In genomic region chr1:58572691-58573090, GRCh38 we compare ENCODE assay signal across 18 cellular contexts. TPM values are rescaled to one million over a fixed set of nuclear protein-coding genes. Genes with fewer than 3 reads are reported as not detected.
DNase-seq lines count a peak whose midpoint lies in the region; ATAC-seq, FAIRE-seq and TF ChIP-seq lines count a peak whose summit lies in the region.
"Had no signal": no experiment of that assay in that cellular context is flagged by ENCODE, and none has a peak within 500 bp of the region (broad histone marks: within the 10 kb centered on the region; RNA-seq: fewer than 3 reads in every experiment).

No MANE protein-coding gene starts in this region.

- no peak overlapping the region for H3K27ac Mint-ChIP-seq in WTC11
- H3K27ac Mint-ChIP-seq: activated naive CD4-positive, alpha-beta T cell treated with anti-CD3 and anti-CD28 coated beads, Interleukin-2, amount 10 ng/mL, durations not matched to agents 7 days and 5 days; dendritic cell treated with granulocyte-macrophage colony-stimulating factor and Interleukin-4, amounts not matched to agents 40 ng/mL and 50 ng/mL, for 4 days had no signal

- POLR2A ChIA-PET in WTC11 (lab: Charles Lee) = no interaction called here

- intact Hi-C loops in kidney (cut with DNase I) (no loop called here), thyroid gland (cut with DNase I) (no loop called here)

- peaks cover 40% of the 10 kb centered on the region for H3K27me3 Mint-ChIP-seq in WTC11 (ENCODE audit: low read depth)

- H3K36me3 Mint-ChIP-seq in WTC11 = peaks cover 5% of the 10 kb centered on the region
- H3K36me3 Mint-ChIP-seq: activated naive CD4-positive, alpha-beta T cell treated with anti-CD3 and anti-CD28 coated beads, Interleukin-2, amount 10 ng/mL, durations not matched to agents 7 days and 5 days had no signal

- H3K36me3 ChIP-seq in kidney (ENCODE audit: control insufficient read depth in 1 of 2, insufficient read depth in 2 of 2, low read length in 2 of 2) = no peaks in the 10 kb centered on the region
- no peaks in the 10 kb centered on the region for H3K36me3 ChIP-seq in thyroid gland
- H3K36me3 ChIP-seq: SJSA1, tibial nerve had no signal

- no peaks in the 10 kb centered on the region for H3K9me3 Mint-ChIP-seq in WTC11
- H3K9me3 Mint-ChIP-seq: activated naive CD4-positive, alpha-beta T cell treated with anti-CD3 and anti-CD28 coated beads, Interleukin-2, amount 10 ng/mL, durations not matched to agents 7 days and 5 days; dendritic cell treated with granulocyte-macrophage colony-stimulating factor and Interleukin-4, amounts not matched to agents 40 ng/mL and 50 ng/mL, for 4 days had no signal

- no peaks in the 10 kb centered on the region for H3K27me3 ChIP-seq in thyroid gland

- TF ChIP-seq POLR2A in thyroid gland (IDR thresholded peaks at IDR 0.05) = no peak

- TF ChIP-seq CTCF in WTC11 (IDR thresholded peaks at IDR 0.05) (no peak), kidney (IDR thresholded peaks at IDR 0.05; ENCODE audit: borderline replicate concordance, extremely low read depth, insufficient read depth) (no peak), thyroid gland (IDR thresholded peaks at IDR 0.05) (no peak), D721Med (IDR thresholded peaks at IDR 0.05; ENCODE audit: insufficient read depth, missing control alignments) (no peak)

- H3K9ac ChIP-seq in kidney (ENCODE audit: low read length in 2 of 2) = peak overlapping the region in 1 of 2 donors; percentile 7

- 31 to 38% methylated on average over 2 of the region's 2 CpGs for WGBS in thyroid gland, 2 donors

- H3K4me1 ChIP-seq in kidney (ENCODE audit: control insufficient read depth in 1 of 2, insufficient read depth in 1 of 2, low read depth in 1 of 2, low read length in 2 of 2) (peaks cover 0 to 4% of the 10 kb centered on the region in 2 donors), thyroid gland (peaks cover 20 to 39% of the 10 kb centered on the region in 2 donors)
- H3K4me1 ChIP-seq: SJSA1 had no signal

- CTCF ChIA-PET in WTC11 (lab: Charles Lee) = interaction anchor here (0.8 to 1.3 kb wide), 4 partner anchors 17 to 80 kb away, joined by 3 to 4 read pairs (median 4); partner anchors contain the start of gene OMA1

- peak overlapping the region in 1 of 2 donors; percentile 14 for H3K4me3 ChIP-seq in kidney (ENCODE audit: low read length in 2 of 2)
- H3K4me3 ChIP-seq in thyroid gland (replicated peaks in 1 of 3) = no peak overlapping the region
- H3K4me3 ChIP-seq: SJSA1, tibial nerve had no signal

- H3K4me3 Mint-ChIP-seq in WTC11 = no peak overlapping the region
- H3K4me3 Mint-ChIP-seq: activated naive CD4-positive, alpha-beta T cell treated with anti-CD3 and anti-CD28 coated beads, Interleukin-2, amount 10 ng/mL, durations not matched to agents 7 days and 5 days; dendritic cell treated with granulocyte-macrophage colony-stimulating factor and Interleukin-4, amounts not matched to agents 40 ng/mL and 50 ng/mL, for 4 days had no signal

- peak overlapping the region; percentile 51 to 61 for H3K27ac ChIP-seq in kidney (ENCODE audit: low read depth in 2 of 2, low read length in 2 of 2)
- H3K27ac ChIP-seq in thyroid gland = peak overlapping the region; percentile 47 to 80 (median 64)
- H3K27ac ChIP-seq: SJSA1, tibial nerve had no signal

- peaks cover 46% of the 10 kb centered on the region for H3K4me1 Mint-ChIP-seq in WTC11

- no peaks in the 10 kb centered on the region for H3K9me3 ChIP-seq in kidney (ENCODE audit: control insufficient read depth in 1 of 2, low read length in 2 of 2)
- H3K9me3 ChIP-seq in thyroid gland = no peaks in the 10 kb centered on the region
- H3K9me3 ChIP-seq: SJSA1, tibial nerve had no signal

- DNase-seq in HT-29 (ENCODE audit: low spot score) = peak; percentile 61
- DNase-seq in WTC11 (ENCODE audit: low spot score) = peak; percentile 30
- DNase-seq in kidney = peak; percentile 78
- DNase-seq in thyroid gland = peak; percentile 73 to 78
- no peak for DNase-seq in D721Med (ENCODE audit: insufficient read length, low spot score)
- DNase-seq in activated CD8-positive, alpha-beta memory T cell treated with anti-CD3 and anti-CD28 coated beads, Interleukin-2, amount 50 U/mL, for 48 hours = no peak
- no peak for DNase-seq in activated CD4-positive, alpha-beta T cell treated with anti-CD3 and anti-CD28 coated beads for 1 hour
- no peak for DNase-seq in NCI-H526 (lab: John Stamatoyannopoulos, UW)
- DNase-seq: activated CD4-positive, alpha-beta T cell treated with anti-CD3 and anti-CD28 coated beads for 4 hours; activated naive CD4-positive, alpha-beta T cell treated with anti-CD3 and anti-CD28 coated beads, Interleukin-2, amount 10 ng/mL, durations not matched to agents 7 days and 5 days; DMS153; head of caudate nucleus; KG1; NCI-H446; T1000 had no signal

- ATAC-seq in WTC11 = peak; percentile 11; the same call in 1 of the 2 replicates

- FAIRE-seq in kidney (lab: Jason Lieb, UNC) = no peak
- no peak for FAIRE-seq in D721Med (lab: Jason Lieb, UNC)

TF ChIP-seq in WTC11, 78 proteins besides CTCF, POLR2A, EP300 and RAD21:
- no peak for TF ChIP-seq RORB (CRISPR knock-in tag; IDR thresholded peaks at IDR 0.05)
- no peak for TF ChIP-seq ETV6 (CRISPR knock-in tag; IDR thresholded peaks at IDR 0.05)
- TF ChIP-seq ZNF121 (CRISPR knock-in tag; IDR thresholded peaks at IDR 0.05) = no peak
- no peak for TF ChIP-seq E2F1 (CRISPR knock-in tag; IDR thresholded peaks at IDR 0.05)
- TF ChIP-seq ZNF263 (CRISPR knock-in tag; IDR thresholded peaks at IDR 0.05; ENCODE audit: low read depth) = no peak
- no peak for TF ChIP-seq GABPB1 (CRISPR knock-in tag; IDR thresholded peaks at IDR 0.05)
- no peak for TF ChIP-seq ATF3 (CRISPR knock-in tag; conservative IDR thresholded peaks at IDR 0.05)
- no peak for TF ChIP-seq HMGA2 (CRISPR knock-in tag; IDR thresholded peaks at IDR 0.05)
- no peak for TF ChIP-seq NFATC4 (CRISPR knock-in tag; IDR thresholded peaks at IDR 0.05)

RNA-seq across cellular contexts. Expression of gene TACSTD2, which starts 4.4 kb away (rescaled TPM):
- total RNA-seq in HT-29 (2014; rRNA removed; shearing (Covaris generic)) = 26.6 and 28.7 TPM in 2 replicates
- total RNA-seq in WTC11 (2021) (0.50 to 1.2 TPM (median 0.80 TPM) in 3 replicates), kidney (502 TPM), thyroid gland (10 to 100 TPM in 1 of 4 donors, 1 to 10 TPM in 3; 5.7 to 13.0 (median 8.9) TPM)
- 127 TPM for polyA plus RNA-seq in kidney (ENCODE audit: insufficient read depth, low read depth, low replicate concordance)
- total RNA-seq: SJSA1 had no signal

RNA-seq across cellular contexts. Expression of gene OMA1, which starts 26.2 kb away (rescaled TPM):
- 5.8 and 7.9 TPM in 2 replicates for total RNA-seq in HT-29 (2014; rRNA removed; shearing (Covaris generic))
- 10.5 to 13.1 TPM (median 11.7 TPM) in 3 replicates for total RNA-seq in WTC11 (2021)
- total RNA-seq in kidney = 42.6 TPM
- 24.8 TPM for polyA plus RNA-seq in kidney (ENCODE audit: insufficient read depth, low read depth, low replicate concordance)
- 10 to 100 TPM; 50.6 to 67.6 (median 58.5) TPM for total RNA-seq in thyroid gland

Comparison
In these comparisons a context has a peak if more than half of its experiments do, and no peak if none do; other contexts are left out.
1. DNase-seq: peak in HT-29 (single experiment), WTC11 (single experiment), kidney (single experiment) and thyroid gland (2 of 2); none in D721Med (single experiment), activated CD8-positive, alpha-beta memory T cell treated with anti-CD3 and anti-CD28 coated beads, Interleukin-2, amount 50 U/mL, for 48 hours (single experiment), activated CD4-positive, alpha-beta T cell treated with anti-CD3 and anti-CD28 coated beads for 1 hour (single experiment) and NCI-H526 (0 of 2).
2. RNA of gene TACSTD2, which starts 4.4 kb away (total RNA-seq): 502 TPM in kidney (single experiment); 26.6 to 28.7 TPM in HT-29, 5.7 to 13.0 TPM in thyroid gland and 0.50 to 1.2 TPM in WTC11; every median in the first group is over 10 times any median in the second.